ENCODE assay signal across 5 cellular contexts in genomic region chr15:51516291-51516690, GRCh38.
"Had no signal": no experiment of that assay in that cellular context is flagged by ENCODE, and none has a peak within 500 bp of the region (broad histone marks: within the 10 kb centered on the region; RNA-seq: fewer than 3 reads in every experiment).

No MANE protein-coding gene starts in this region.

- H3K4me3 ChIP-seq: GM23338 had no signal

- H3K27ac Mint-ChIP-seq: GM23338, H9 had no signal

- ATAC-seq: GM23338 had no signal

- H3K4me3 Mint-ChIP-seq: GM23338, H9 had no signal

- H3K4me1 Mint-ChIP-seq: GM23338 had no signal

- H2AFZ ChIP-seq: GM23338 had no signal

- H3K4me2 ChIP-seq: GM23338 had no signal

- DNase-seq: H9, HCEC 1CT, IMR-90, KBM-7 had no signal
